8 cellular contexts compared by ENCODE assay signal in genomic region chr12:12008931-12009611, GRCh38.
DNase-seq lines count a peak whose midpoint lies in the region; ATAC-seq and TF ChIP-seq lines count a peak whose summit lies in the region.

No MANE protein-coding gene starts in this region.

- TF ChIP-seq CTCF in GM06990 (IDR thresholded peaks at IDR 0.05; ENCODE audit: insufficient read depth, low read length, poor library complexity, severe bottlenecking) (peak; percentile 66), RWPE2 (IDR thresholded peaks at IDR 0.05; ENCODE audit: poor library complexity, severe bottlenecking) (no peak), type B pancreatic cell (conservative IDR thresholded peaks at IDR 0.05) (no peak)

- H3K27ac Mint-ChIP-seq in type B pancreatic cell: no peak overlapping the region

- H3K36me3 Mint-ChIP-seq in type B pancreatic cell: peaks cover 13% of the 10 kb centered on the region

- no peak overlapping the region for H3K4me3 Mint-ChIP-seq in type B pancreatic cell

- H3K9me3 Mint-ChIP-seq in type B pancreatic cell: no peaks in the 10 kb centered on the region

- H3K9me3 ChIP-seq in RWPE2 (ENCODE audit: severe bottlenecking) (no peaks in the 10 kb centered on the region), mesodermal cell (ENCODE audit: control insufficient read depth, low read length) (no peaks in the 10 kb centered on the region)

- peaks cover 18% of the 10 kb centered on the region for H3K4me1 Mint-ChIP-seq in type B pancreatic cell (ENCODE audit: unreplicated experiment)

- no peaks in the 10 kb centered on the region for H3K27me3 ChIP-seq in GM06990 (replicated peaks; ENCODE audit: control insufficient read depth, insufficient read depth, low read length)
- no peaks in the 10 kb centered on the region for H3K27me3 ChIP-seq in H7 (ENCODE audit: control insufficient read depth, insufficient read depth, low read length)
- no peaks in the 10 kb centered on the region for H3K27me3 ChIP-seq in RWPE2 (ENCODE audit: insufficient read depth, poor library complexity, severe bottlenecking)

- H3K27me3 Mint-ChIP-seq in type B pancreatic cell: peaks cover 18% of the 10 kb centered on the region

- H3K4me1 ChIP-seq in RWPE2 (ENCODE audit: insufficient read depth, poor library complexity, severe bottlenecking) (no peaks in the 10 kb centered on the region), mesodermal cell (ENCODE audit: control insufficient read depth, insufficient read depth, low read length, poor library complexity, severe bottlenecking) (peaks cover 33% of the 10 kb centered on the region)

- H3K36me3 ChIP-seq in GM06990 (ENCODE audit: control insufficient read depth, insufficient read depth, low read length) (no peaks in the 10 kb centered on the region), H7 (replicated peaks; ENCODE audit: control insufficient read depth, insufficient read depth, low read length) (no peaks in the 10 kb centered on the region), RWPE2 (ENCODE audit: low read depth) (no peaks in the 10 kb centered on the region), mesodermal cell (ENCODE audit: control insufficient read depth, insufficient read depth, low read length) (no peaks in the 10 kb centered on the region)

- 38 to 45% methylated on average over 6 to 10 of the region's 13 CpGs for whole genome bisulfite sequencing in mesodermal cell (ENCODE audit: insufficient coverage in 2 of 2), 2 experiments

- peak; percentile 71 for DNase-seq in GM06990 (ENCODE audit: extremely low read depth, insufficient read length)
- peak; percentile 83 for DNase-seq in H7
- DNase-seq in LHCN-M2 (ENCODE audit: low read depth): peak; percentile 48
- no peak for DNase-seq in RWPE2 (ENCODE audit: low spot score)
- DNase-seq in amniotic stem cell (lab: John Stamatoyannopoulos, UW): peak; percentile 2
- DNase-seq in type B pancreatic cell (ENCODE audit: extremely low spot score, unreplicated experiment): no peak
- DNase-seq in NCI-H2227 treated with DMSO at 0.1 percent for 48 hours (lab: John Stamatoyannopoulos, UW): no peak

- H3K27ac ChIP-seq in RWPE2 (ENCODE audit: poor library complexity, severe bottlenecking) (no peak overlapping the region), mesodermal cell (ENCODE audit: low read depth, low read length, severe bottlenecking) (peak overlapping the region; percentile 69)

- no peak overlapping the region for H3K4me3 ChIP-seq in GM06990 (replicated peaks; ENCODE audit: low read depth, low read length)
- no peak overlapping the region for H3K4me3 ChIP-seq in H7 (ENCODE audit: insufficient read depth, low read depth, low read length)
- no peak overlapping the region for H3K4me3 ChIP-seq in RWPE2 (ENCODE audit: severe bottlenecking)
- H3K4me3 ChIP-seq in mesodermal cell (ENCODE audit: extremely low read depth, insufficient read depth, low read length, poor library complexity, severe bottlenecking): no peak overlapping the region

- peak; percentile 61; the same call in 2 of the 3 replicates for ATAC-seq in RWPE2 (ENCODE audit: low read depth)

Comparison
In these comparisons a context has a peak if more than half of its experiments do, and no peak if none do; other contexts are left out.
1. DNase-seq: peak in GM06990 (single experiment), H7 (single experiment), LHCN-M2 (single experiment) and amniotic stem cell (single experiment); none in RWPE2 (single experiment), type B pancreatic cell (single experiment) and NCI-H2227 treated with DMSO at 0.1 percent for 48 hours (single experiment).